ENCODE assay signal across 8 cellular contexts in genomic region chr3:134294302-134294925, GRCh38. TPM values are rescaled to one million over a fixed set of nuclear protein-coding genes. Genes with fewer than 3 reads are reported as not detected.
DNase-seq lines count a peak whose midpoint lies in the region; ATAC-seq lines count a peak whose summit lies in the region.

No MANE protein-coding gene starts in this region.

- H3K4me3 ChIP-seq in right cardiac atrium (ENCODE audit: low read length): no peak overlapping the region

- H3K27me3 Mint-ChIP-seq in activated CD4-positive, alpha-beta memory T cell treated with anti-CD3 and anti-CD28 coated beads for 36 hours: peaks cover 24% of the 10 kb centered on the region

- H3K9me3 ChIP-seq in right cardiac atrium (ENCODE audit: control insufficient read depth, low read length): no peaks in the 10 kb centered on the region

- no peak overlapping the region for H3K27ac Mint-ChIP-seq in activated CD4-positive, alpha-beta memory T cell treated with anti-CD3 and anti-CD28 coated beads for 36 hours

- peaks cover 6% of the 10 kb centered on the region for H3K4me1 ChIP-seq in right cardiac atrium (ENCODE audit: control insufficient read depth, insufficient read depth, low read length)

- intact Hi-C loops in activated CD4-positive, alpha-beta memory T cell treated with anti-CD3 and anti-CD28 coated beads for 36 hours (cut with micrococcal nuclease): loop anchor here (1.0 to 5.0 kb wide), 6 partner anchors 40 to 852 kb away; partner anchors contain the start of genes CDV3 and CEP63
- intact Hi-C loops in right cardiac atrium (cut with DNase I): no loop called here

- no peak overlapping the region for H3K27ac ChIP-seq in right cardiac atrium (ENCODE audit: low read length)

- DNase-seq in GM19240 (ENCODE audit: insufficient read length, low spot score) (peak; percentile 65), SHP77 treated with DMSO at 0.1 percent for 48 hours (lab: John Stamatoyannopoulos, UW) (no peak), EL (no peak), amniotic stem cell (lab: John Stamatoyannopoulos, UW) (no peak), right cardiac atrium (no peak)
- DNase-seq in activated CD4-positive, alpha-beta memory T cell treated with anti-CD3 and anti-CD28 coated beads for 36 hours: peak; percentile 85
- DNase-seq in stimulated activated CD4-positive, alpha-beta T cell treated with anti-CD3 and anti-CD28 coated beads, Interleukin-4, amount 100 ng/mL, for 4 hours: peak; percentile 12 to 66

- peaks cover 2% of the 10 kb centered on the region for H3K36me3 Mint-ChIP-seq in activated CD4-positive, alpha-beta memory T cell treated with anti-CD3 and anti-CD28 coated beads for 36 hours

- CTCF ChIA-PET in activated CD4-positive, alpha-beta memory T cell treated with anti-CD3 and anti-CD28 coated beads for 36 hours (lab: Charles Lee): interaction anchor here (1.0 to 1.9 kb wide), 6 partner anchors 13 to 179 kb away, joined by 3 to 9 read pairs (median 5); partner anchors contain the start of gene RYK

- ATAC-seq in HG03108 (IDR thresholded peaks at IDR 0.05; ENCODE audit: unreplicated experiment) (peak; percentile 100), right cardiac atrium (no peak)

- H3K9me3 Mint-ChIP-seq in activated CD4-positive, alpha-beta memory T cell treated with anti-CD3 and anti-CD28 coated beads for 36 hours: peaks cover 4% of the 10 kb centered on the region

- H3K4me1 Mint-ChIP-seq in activated CD4-positive, alpha-beta memory T cell treated with anti-CD3 and anti-CD28 coated beads for 36 hours (ENCODE audit: low read depth): no peaks in the 10 kb centered on the region

- WGBS in right cardiac atrium: 76% methylated on average over 5 of the region's 5 CpGs

- no peaks in the 10 kb centered on the region for H3K27me3 ChIP-seq in right cardiac atrium (ENCODE audit: control insufficient read depth, insufficient read depth)

- no peak overlapping the region for H3K4me3 Mint-ChIP-seq in activated CD4-positive, alpha-beta memory T cell treated with anti-CD3 and anti-CD28 coated beads for 36 hours

- POLR2A ChIA-PET in activated CD4-positive, alpha-beta memory T cell treated with anti-CD3 and anti-CD28 coated beads for 36 hours (lab: Charles Lee): interaction anchor here (0.7 to 1.2 kb wide), 5 partner anchors 39 to 191 kb away, joined by 3 to 5 read pairs (median 4); partner anchors contain the start of genes ANAPC13 and CEP63

RNA-seq across cellular contexts. Expression of gene RYK, which starts 43.8 kb away (rescaled TPM):
- 10 to 100 TPM; 16.7 to 17.6 TPM for total RNA-seq in activated CD4-positive, alpha-beta memory T cell treated with anti-CD3 and anti-CD28 coated beads for 36 hours
- 10 to 100 TPM; 48.3 to 57.3 (median 52.7) TPM for total RNA-seq in right cardiac atrium
- 30.9 TPM for polyA plus RNA-seq in right cardiac atrium

Comparison
In these comparisons a context has a peak if more than half of its experiments do, and no peak if none do; other contexts are left out.
1. DNase-seq: peak in GM19240 (single experiment), activated CD4-positive, alpha-beta memory T cell treated with anti-CD3 and anti-CD28 coated beads for 36 hours (single experiment) and stimulated activated CD4-positive, alpha-beta T cell treated with anti-CD3 and anti-CD28 coated beads, Interleukin-4, amount 100 ng/mL, for 4 hours (2 of 2); none in SHP77 treated with DMSO at 0.1 percent for 48 hours (single experiment), EL (single experiment), amniotic stem cell (single experiment) and right cardiac atrium (0 of 3).